In the genomic region with DNA sequence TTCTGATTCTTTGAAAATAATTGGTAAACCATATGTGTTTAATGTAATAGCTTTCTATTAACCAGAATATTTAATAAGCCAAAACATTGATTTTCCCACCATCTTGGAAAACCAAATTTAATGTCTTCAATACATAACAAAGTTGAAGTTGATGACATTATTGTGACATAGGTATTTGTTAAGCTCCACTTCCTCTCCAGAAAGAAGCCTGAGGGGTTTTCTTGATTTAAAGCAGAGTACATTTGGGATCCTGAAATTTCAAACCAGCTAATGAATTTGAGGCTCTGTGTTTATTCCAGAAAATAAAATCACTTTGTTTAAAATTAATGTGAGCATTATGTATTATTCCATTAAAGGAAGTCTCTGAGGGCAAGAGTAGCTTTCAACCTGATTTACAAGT, we compare ENCODE assay signal across 13 cellular contexts.
"Had no signal": no experiment of that assay in that cellular context is flagged by ENCODE, and none has a peak within 500 bp of the region (broad histone marks: within the 10 kb centered on the region; RNA-seq: fewer than 3 reads in every experiment).

No MANE protein-coding gene starts in this region.

- H3K4me3 ChIP-seq: coronary artery, heart right ventricle, left lung, lower lobe of right lung, neural progenitor cell, pancreas, stomach had no signal

- H3K36me3 ChIP-seq: heart right ventricle, left lung, lower lobe of right lung, pancreas, stomach had no signal

- H3K9me3 ChIP-seq: lower lobe of right lung, pancreas had no signal

- H3K4me1 ChIP-seq: lower lobe of right lung, pancreas, stomach had no signal

- DNase-seq: effector CD4-positive, alpha-beta T cell; heart right ventricle; left lung; lower lobe of right lung; mesenchymal stem cell; pancreas; right cardiac atrium; small intestine; stimulated activated CD4-positive, alpha-beta T cell treated with anti-CD3 and anti-CD28 coated beads, Interleukin-12 subunit alpha, Interleukin-12 subunit beta, amount 100 ng/mL, for 4 hours; stomach; trophoblast cell had no signal

- H3K27ac ChIP-seq: coronary artery, heart right ventricle, left lung, lower lobe of right lung, neural progenitor cell, pancreas, stomach had no signal

- H3K27me3 ChIP-seq: left lung, neural progenitor cell, pancreas, stomach had no signal

- H3K9ac ChIP-seq: neural progenitor cell had no signal
